8 cellular contexts compared by ENCODE assay signal in genomic region chr7:101941481-101942383, GRCh38.
DNase-seq lines count a peak whose midpoint lies in the region; ATAC-seq and TF ChIP-seq lines count a peak whose summit lies in the region.

No MANE protein-coding gene starts in this region.

- H3K36me3 ChIP-seq in GM23338 (ENCODE audit: insufficient read depth) (no peaks in the 10 kb centered on the region), heart left ventricle (no peaks in the 10 kb centered on the region)

- H3K4me3 Mint-ChIP-seq in GM23338, result peak overlapping the region; percentile 13; the same call in 1 of the 3 replicates

- intact Hi-C loops in heart left ventricle (cut with DNase I), result no loop called here

- H2AFZ ChIP-seq in GM23338, result no peak overlapping the region

- peaks cover 5% of the 10 kb centered on the region; the same call in 1 of the 3 replicates for H3K9me3 Mint-ChIP-seq in GM23338

- peaks cover 54% of the 10 kb centered on the region for H3K4me1 ChIP-seq in GM23338 (ENCODE audit: insufficient read depth)
- H3K4me1 ChIP-seq in heart left ventricle, result peaks cover 0 to 79% (median 52%) of the 10 kb centered on the region in 12 donors

- no peaks in the 10 kb centered on the region for H3K9me3 ChIP-seq in heart left ventricle

- no peaks in the 10 kb centered on the region for H3K27me3 ChIP-seq in GM23338 (ENCODE audit: insufficient read depth)
- H3K27me3 ChIP-seq in heart left ventricle, result no peaks in the 10 kb centered on the region

- H4K20me1 ChIP-seq in GM23338 (replicated peaks; ENCODE audit: insufficient read depth), result no peaks in the 10 kb centered on the region

- 0 out of 2 replicates have a peak overlapping the region, but pooled peaks have one; percentile 10 for H3K4me3 ChIP-seq in GM23338
- H3K4me3 ChIP-seq in heart left ventricle, result no peak overlapping the region
- no peak overlapping the region for H3K4me3 ChIP-seq in skin epidermis

- no peak for DNase-seq in GM23338 (ENCODE audit: low spot score)
- peak; percentile 58 for DNase-seq in SW480 (ENCODE audit: low spot score)
- DNase-seq in heart left ventricle, result peak in 1 of 5 donors; percentile 53
- DNase-seq in cerebellum (ENCODE audit: low spot score), result no peak
- DNase-seq in NCI-H1092 treated with DMSO at 0.1 percent for 48 hours (lab: John Stamatoyannopoulos, UW), result no peak

- peaks cover 87% of the 10 kb centered on the region for H3K79me2 ChIP-seq in GM23338 (replicated peaks; ENCODE audit: insufficient read depth)

- peaks cover 16% of the 10 kb centered on the region for H3K36me3 Mint-ChIP-seq in GM23338 (ENCODE audit: low read depth)

- 44 to 53% (median 49%) methylated on average over 12 of the region's 12 CpGs for WGBS in heart left ventricle, 4 donors

- H3K27me3 Mint-ChIP-seq in GM23338 (ENCODE audit: insufficient read depth, low read depth, poor library complexity), result peaks cover 20% of the 10 kb centered on the region

- no peak for ATAC-seq in GM23338
- ATAC-seq in heart left ventricle, result peak; percentile 53 to 64 (median 54)
- no peak for ATAC-seq in GM18907 (IDR thresholded peaks at IDR 0.05; ENCODE audit: unreplicated experiment)
- ATAC-seq in HG03025 (IDR thresholded peaks at IDR 0.05; ENCODE audit: low FRiP score, unreplicated experiment), result no peak

- no peaks in the 10 kb centered on the region for H3F3A ChIP-seq in GM23338 (replicated peaks; ENCODE audit: low read depth)

- peaks cover 69% of the 10 kb centered on the region for H3K4me1 Mint-ChIP-seq in GM23338

- no peak for TF ChIP-seq POLR2A in heart left ventricle (IDR thresholded peaks at IDR 0.05)

- H3K9me2 ChIP-seq in GM23338 (ENCODE audit: insufficient read depth), result no peaks in the 10 kb centered on the region

- peak overlapping the region; percentile 49 for H3K4me2 ChIP-seq in GM23338

- H3K27ac ChIP-seq in GM23338 (ENCODE audit: low read depth), result peak overlapping the region; percentile 86
- peak overlapping the region; percentile 42 to 90 (median 64) for H3K27ac ChIP-seq in heart left ventricle
- H3K27ac ChIP-seq in skin epidermis, result peak overlapping the region in 13 of 21 experiments; percentile 7 to 75 (median 69)

- H3K27ac Mint-ChIP-seq in GM23338, result peak overlapping the region; percentile 86

- TF ChIP-seq CTCF in GM23338 (conservative IDR thresholded peaks at IDR 0.05; ENCODE audit: low read depth in 2 of 2) (no peak), heart left ventricle (IDR thresholded peaks at IDR 0.05) (no peak)

TF ChIP-seq in GM23338, 12 proteins besides CTCF, POLR2A, EP300 and RAD21 (continues in another document):
- TF ChIP-seq POLR2AphosphoS5 (IDR thresholded peaks at IDR 0.05; ENCODE audit: low read depth) (no peak), EZH2 (IDR thresholded peaks at IDR 0.05; ENCODE audit: low read depth, unreplicated experiment) (no peak), ETS1 (IDR thresholded peaks at IDR 0.05) (no peak), CREB1 (CRISPR knock-in tag; IDR thresholded peaks at IDR 0.05; ENCODE audit: low read depth) (no peak), ZNF331 (CRISPR knock-in tag; IDR thresholded peaks at IDR 0.05; ENCODE audit: low read depth) (no peak), EZH2phosphoT487 (IDR thresholded peaks at IDR 0.05; ENCODE audit: unreplicated experiment) (no peak), ZNF114 (CRISPR knock-in tag; IDR thresholded peaks at IDR 0.05) (no peak), REST (IDR thresholded peaks at IDR 0.05; ENCODE audit: unreplicated experiment) (no peak), ZNF462 (CRISPR knock-in tag; IDR thresholded peaks at IDR 0.05) (no peak), STAT1 (IDR thresholded peaks at IDR 0.05; ENCODE audit: unreplicated experiment) (no peak), JUNB (IDR thresholded peaks at IDR 0.05; ENCODE audit: unreplicated experiment) (no peak)

Comparison
In these comparisons a context has a peak if more than half of its experiments do, and no peak if none do; other contexts are left out.
1. ATAC-seq: peak in heart left ventricle (4 of 4); none in GM23338 (single experiment), GM18907 (single experiment) and HG03025 (single experiment).
2. Peak in every context shown above with its lines, with median percentiles within 50 percentile points of each other: H3K27ac ChIP-seq.